In the genomic region with DNA sequence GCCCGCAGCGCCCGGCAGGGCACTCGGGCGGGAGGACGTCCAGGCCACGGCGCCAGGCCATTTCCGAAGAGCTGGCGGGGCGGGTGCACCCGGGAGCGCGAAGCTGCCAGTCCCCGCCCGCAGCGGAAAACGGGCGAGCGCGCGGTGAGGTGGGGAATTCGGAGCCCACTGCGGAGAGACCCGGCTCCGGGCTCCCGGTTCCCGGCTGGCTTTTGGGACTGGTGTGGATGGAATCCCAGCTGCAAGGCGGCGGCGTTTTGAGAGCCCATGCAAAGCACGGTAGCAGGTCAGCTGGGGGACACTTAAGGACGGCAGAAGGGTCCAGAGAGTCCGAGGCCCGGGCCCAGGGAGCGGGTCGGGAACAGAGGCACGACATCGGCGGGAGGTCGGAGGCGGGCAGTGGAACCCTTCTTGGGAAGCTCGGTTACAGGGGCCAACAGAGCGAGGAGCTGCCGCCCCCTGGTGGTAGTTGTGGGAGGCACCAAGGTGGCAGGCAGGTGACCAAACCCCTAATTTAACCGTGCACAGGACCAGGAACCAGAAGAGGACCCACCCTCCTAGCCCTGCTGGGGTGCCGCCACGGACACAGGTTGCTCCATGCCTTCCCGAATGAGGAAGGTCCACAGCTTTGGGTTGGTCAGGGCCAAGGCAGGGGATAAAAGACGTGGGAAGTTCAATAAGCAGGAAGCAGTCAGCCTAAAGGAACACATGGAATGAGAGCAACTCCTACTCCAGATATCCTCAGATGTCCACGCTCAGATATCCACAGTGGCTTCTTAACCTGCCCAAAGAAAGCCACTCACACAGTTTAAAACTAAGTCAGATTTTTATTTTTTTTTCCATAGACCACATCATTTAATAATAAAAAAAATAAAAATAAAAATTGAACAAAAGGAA, we compare ENCODE assay signal across 1 cellular context.
TF ChIP-seq lines count a peak whose summit lies in the region.

No MANE protein-coding gene starts in this region.

TF ChIP-seq in HepG2, 621 proteins besides CTCF, POLR2A, EP300 and RAD21 (continued from another document and continues in another):
- TF ChIP-seq HNRNPL (IDR thresholded peaks at IDR 0.05; ENCODE audit: low read depth, low read length) (peak; percentile 70; the same call in 1 of the 2 replicates), ZNF556 (CRISPR knock-in tag; IDR thresholded peaks at IDR 0.05; ENCODE audit: borderline replicate concordance) (peak; percentile 98), SNAPC2 (CRISPR knock-in tag; IDR thresholded peaks at IDR 0.05) (peak; percentile 62; the same call in 1 of the 2 replicates), ZNF331 (CRISPR knock-in tag; IDR thresholded peaks at IDR 0.05) (peak; percentile 75; the same call in 1 of the 2 replicates), NFKB2 (CRISPR knock-in tag; IDR thresholded peaks at IDR 0.05; ENCODE audit: borderline replicate concordance) (peak; percentile 95; the same call in 1 of the 2 replicates), ZSCAN20 (CRISPR knock-in tag; IDR thresholded peaks at IDR 0.05; ENCODE audit: borderline replicate concordance) (no peak), ZMYM3 (CRISPR knock-in tag; IDR thresholded peaks at IDR 0.05) (peak; percentile 71), GPBP1L1 (CRISPR knock-in tag; IDR thresholded peaks at IDR 0.05) (no peak), MAFG (CRISPR knock-in tag; IDR thresholded peaks at IDR 0.05) (no peak), RELA (CRISPR knock-in tag; IDR thresholded peaks at IDR 0.05) (peak; percentile 73), TFDP1 (CRISPR knock-in tag; IDR thresholded peaks at IDR 0.05; ENCODE audit: borderline replicate concordance) (peak; percentile 65; the same call in 1 of the 2 replicates), ZNF513 (CRISPR knock-in tag; conservative IDR thresholded peaks at IDR 0.05) (0 out of 2 replicates have a peak, but pooled peaks have one; percentile 78), ZNF773 (CRISPR knock-in tag; IDR thresholded peaks at IDR 0.05; ENCODE audit: borderline replicate concordance) (0 out of 2 replicates have a peak, but pooled peaks have one; percentile 9), KLF15 (CRISPR knock-in tag; IDR thresholded peaks at IDR 0.05; ENCODE audit: borderline replicate concordance) (peak; percentile 91), ERF (CRISPR knock-in tag; IDR thresholded peaks at IDR 0.05) (peak; percentile 85), NFIB (CRISPR knock-in tag; IDR thresholded peaks at IDR 0.05; ENCODE audit: borderline replicate concordance) (no peak), PLRG1 (conservative IDR thresholded peaks at IDR 0.05) (no peak), PHF5A (CRISPR knock-in tag; IDR thresholded peaks at IDR 0.05; ENCODE audit: low read depth, unreplicated experiment) (no peak), RARA (CRISPR knock-in tag; IDR thresholded peaks at IDR 0.05) (peak; percentile 21; the same call in 1 of the 2 replicates), ZBTB3 (CRISPR knock-in tag; IDR thresholded peaks at IDR 0.05; ENCODE audit: borderline replicate concordance, low read depth) (0 out of 2 replicates have a peak, but pooled peaks have one; percentile 12), HOXA5 (CRISPR knock-in tag; IDR thresholded peaks at IDR 0.05) (peak; percentile 89; the same call in 1 of the 2 replicates), DPF2 (CRISPR knock-in tag; IDR thresholded peaks at IDR 0.05; ENCODE audit: borderline replicate concordance, low read depth) (peak; percentile 43), ZBTB21 (CRISPR knock-in tag; IDR thresholded peaks at IDR 0.05) (0 out of 2 replicates have a peak, but pooled peaks have one; percentile 32), REPIN1 (CRISPR knock-in tag; IDR thresholded peaks at IDR 0.05; ENCODE audit: borderline replicate concordance, low read depth) (peak; percentile 93; the same call in 1 of the 2 replicates), ZFP41 (CRISPR knock-in tag; IDR thresholded peaks at IDR 0.05; ENCODE audit: borderline replicate concordance) (peak; percentile 93; the same call in 1 of the 2 replicates), ARID4A (CRISPR knock-in tag; IDR thresholded peaks at IDR 0.05; ENCODE audit: borderline replicate concordance) (0 out of 2 replicates have a peak, but pooled peaks have one; percentile 69), IRF2 (CRISPR knock-in tag; IDR thresholded peaks at IDR 0.05) (peak; percentile 92), ZNF460 (CRISPR knock-in tag; IDR thresholded peaks at IDR 0.05; ENCODE audit: borderline replicate concordance) (no peak; the same call in 1 of the 2 replicates), ZNF766 (CRISPR knock-in tag; IDR thresholded peaks at IDR 0.05; ENCODE audit: borderline replicate concordance) (peak; percentile 43; the same call in 1 of the 2 replicates), ZNF891 (CRISPR knock-in tag; IDR thresholded peaks at IDR 0.05) (no peak; the same call in 1 of the 2 replicates), SP2 (CRISPR knock-in tag; IDR thresholded peaks at IDR 0.05) (peak; percentile 43; the same call in 1 of the 2 replicates)
- TF ChIP-seq, protein P1, sequence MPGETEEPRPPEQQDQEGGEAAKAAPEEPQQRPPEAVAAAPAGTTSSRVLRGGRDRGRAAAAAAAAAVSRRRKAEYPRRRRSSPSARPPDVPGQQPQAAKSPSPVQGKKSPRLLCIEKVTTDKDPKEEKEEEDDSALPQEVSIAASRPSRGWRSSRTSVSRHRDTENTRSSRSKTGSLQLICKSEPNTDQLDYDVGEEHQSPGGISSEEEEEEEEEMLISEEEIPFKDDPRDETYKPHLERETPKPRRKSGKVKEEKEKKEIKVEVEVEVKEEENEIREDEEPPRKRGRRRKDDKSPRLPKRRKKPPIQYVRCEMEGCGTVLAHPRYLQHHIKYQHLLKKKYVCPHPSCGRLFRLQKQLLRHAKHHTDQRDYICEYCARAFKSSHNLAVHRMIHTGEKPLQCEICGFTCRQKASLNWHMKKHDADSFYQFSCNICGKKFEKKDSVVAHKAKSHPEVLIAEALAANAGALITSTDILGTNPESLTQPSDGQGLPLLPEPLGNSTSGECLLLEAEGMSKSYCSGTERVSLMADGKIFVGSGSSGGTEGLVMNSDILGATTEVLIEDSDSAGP (CRISPR knock-in tag; IDR thresholded peaks at IDR 0.05; ENCODE audit: borderline replicate concordance), result peak; percentile 89
- TF ChIP-seq, protein P2, sequence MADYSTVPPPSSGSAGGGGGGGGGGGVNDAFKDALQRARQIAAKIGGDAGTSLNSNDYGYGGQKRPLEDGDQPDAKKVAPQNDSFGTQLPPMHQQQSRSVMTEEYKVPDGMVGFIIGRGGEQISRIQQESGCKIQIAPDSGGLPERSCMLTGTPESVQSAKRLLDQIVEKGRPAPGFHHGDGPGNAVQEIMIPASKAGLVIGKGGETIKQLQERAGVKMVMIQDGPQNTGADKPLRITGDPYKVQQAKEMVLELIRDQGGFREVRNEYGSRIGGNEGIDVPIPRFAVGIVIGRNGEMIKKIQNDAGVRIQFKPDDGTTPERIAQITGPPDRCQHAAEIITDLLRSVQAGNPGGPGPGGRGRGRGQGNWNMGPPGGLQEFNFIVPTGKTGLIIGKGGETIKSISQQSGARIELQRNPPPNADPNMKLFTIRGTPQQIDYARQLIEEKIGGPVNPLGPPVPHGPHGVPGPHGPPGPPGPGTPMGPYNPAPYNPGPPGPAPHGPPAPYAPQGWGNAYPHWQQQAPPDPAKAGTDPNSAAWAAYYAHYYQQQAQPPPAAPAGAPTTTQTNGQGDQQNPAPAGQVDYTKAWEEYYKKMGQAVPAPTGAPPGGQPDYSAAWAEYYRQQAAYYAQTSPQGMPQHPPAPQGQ (CRISPR knock-in tag; IDR thresholded peaks at IDR 0.05; ENCODE audit: borderline replicate concordance), result no peak; the same call in 1 of the 2 replicates
- TF ChIP-seq, protein P3, sequence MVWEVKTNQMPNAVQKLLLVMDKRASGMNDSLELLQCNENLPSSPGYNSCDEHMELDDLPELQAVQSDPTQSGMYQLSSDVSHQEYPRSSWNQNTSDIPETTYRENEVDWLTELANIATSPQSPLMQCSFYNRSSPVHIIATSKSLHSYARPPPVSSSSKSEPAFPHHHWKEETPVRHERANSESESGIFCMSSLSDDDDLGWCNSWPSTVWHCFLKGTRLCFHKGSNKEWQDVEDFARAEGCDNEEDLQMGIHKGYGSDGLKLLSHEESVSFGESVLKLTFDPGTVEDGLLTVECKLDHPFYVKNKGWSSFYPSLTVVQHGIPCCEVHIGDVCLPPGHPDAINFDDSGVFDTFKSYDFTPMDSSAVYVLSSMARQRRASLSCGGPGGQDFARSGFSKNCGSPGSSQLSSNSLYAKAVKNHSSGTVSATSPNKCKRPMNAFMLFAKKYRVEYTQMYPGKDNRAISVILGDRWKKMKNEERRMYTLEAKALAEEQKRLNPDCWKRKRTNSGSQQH (CRISPR knock-in tag; IDR thresholded peaks at IDR 0.05; ENCODE audit: low read depth), result no peak; the same call in 1 of the 2 replicates
- TF ChIP-seq, protein P4, sequence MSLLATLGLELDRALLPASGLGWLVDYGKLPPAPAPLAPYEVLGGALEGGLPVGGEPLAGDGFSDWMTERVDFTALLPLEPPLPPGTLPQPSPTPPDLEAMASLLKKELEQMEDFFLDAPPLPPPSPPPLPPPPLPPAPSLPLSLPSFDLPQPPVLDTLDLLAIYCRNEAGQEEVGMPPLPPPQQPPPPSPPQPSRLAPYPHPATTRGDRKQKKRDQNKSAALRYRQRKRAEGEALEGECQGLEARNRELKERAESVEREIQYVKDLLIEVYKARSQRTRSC (CRISPR knock-in tag; IDR thresholded peaks at IDR 0.05; ENCODE audit: low read depth), result 0 out of 2 replicates have a peak, but pooled peaks have one; percentile 10
